11 cellular contexts compared by ENCODE assay signal in the genomic region with DNA sequence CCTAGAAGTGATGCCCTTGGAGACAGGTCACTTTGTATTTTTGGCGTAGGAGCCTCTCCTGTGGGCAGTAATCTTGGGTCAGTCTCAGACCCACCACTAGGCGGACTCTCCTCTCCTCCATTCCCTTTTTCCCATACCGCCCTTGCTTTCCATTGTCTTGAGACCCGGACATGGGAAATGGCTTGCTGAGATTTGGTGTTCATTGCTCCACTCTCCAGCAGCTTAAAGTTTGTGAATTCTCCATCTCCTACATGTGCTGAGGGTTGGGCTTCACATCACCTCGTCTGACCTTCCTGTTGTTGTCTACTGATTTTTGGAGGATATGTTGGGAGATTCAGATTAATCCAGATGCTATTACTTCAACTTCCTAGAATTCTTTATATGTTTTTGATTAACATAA.
DNase-seq lines count a peak whose midpoint lies in the region; ATAC-seq and TF ChIP-seq lines count a peak whose summit lies in the region.
"Had no signal": no experiment of that assay in that cellular context is flagged by ENCODE, and none has a peak within 500 bp of the region (broad histone marks: within the 10 kb centered on the region; RNA-seq: fewer than 3 reads in every experiment).

No MANE protein-coding gene starts in this region.

- no peaks in the 10 kb centered on the region for H3K9me3 Mint-ChIP-seq in glutamatergic neuron (ENCODE audit: unreplicated experiment)

- TF ChIP-seq CTCF in heart left ventricle (IDR thresholded peaks at IDR 0.05): peak; percentile 27 to 58 (median 38)
- peak; percentile 85 for TF ChIP-seq CTCF in glutamatergic neuron (IDR thresholded peaks at IDR 0.05; ENCODE audit: partially characterized antibody, unreplicated experiment)

- no peak for TF ChIP-seq POLR2A in heart left ventricle (IDR thresholded peaks at IDR 0.05)

- ATAC-seq in heart left ventricle (peak in 3 of 4 donors; percentile 36 to 88 (median 45)), Right ventricle myocardium inferior (no peak)

- H3K27me3 ChIP-seq in heart left ventricle: no peaks in the 10 kb centered on the region

- H3K4me1 Mint-ChIP-seq in glutamatergic neuron (ENCODE audit: low read depth, unreplicated experiment): no peaks in the 10 kb centered on the region

- WGBS in heart left ventricle, 4 donors: 34 to 56% (median 40%) methylated on average over 5 of the region's 5 CpGs

- H3K36me3 ChIP-seq in heart left ventricle: no peaks in the 10 kb centered on the region

- H3K4me1 ChIP-seq in heart left ventricle: peaks cover 0 to 41% (median 5%) of the 10 kb centered on the region in 12 donors

- intact Hi-C loops in heart left ventricle (cut with DNase I) (no loop called here), Right ventricle myocardium inferior (cut with DNase I) (no loop called here)

- H3K9me3 ChIP-seq in heart left ventricle: no peaks in the 10 kb centered on the region

- no peak overlapping the region for H3K4me3 Mint-ChIP-seq in glutamatergic neuron (ENCODE audit: unreplicated experiment)

- H3K27ac ChIP-seq in heart left ventricle: peak overlapping the region in 10 of 12 donors; percentile 5 to 91 (median 68)

- no peaks in the 10 kb centered on the region for H3K27me3 Mint-ChIP-seq in glutamatergic neuron (ENCODE audit: unreplicated experiment)

- H3K27ac Mint-ChIP-seq in glutamatergic neuron (ENCODE audit: unreplicated experiment): no peak overlapping the region

- DNase-seq in heart left ventricle (peak in 2 of 5 donors; percentile 28 to 49), Right ventricle myocardium inferior (ENCODE audit: missing footprints) (no peak), OCI-M1 (lab: John Stamatoyannopoulos, UW) (peak; percentile 35), glutamatergic neuron (peak; percentile 59), NCI-H2227 (lab: John Stamatoyannopoulos, UW; ENCODE audit: unreplicated experiment) (no peak), NCI-H2029 treated with DMSO at 0.1 percent for 48 hours (lab: John Stamatoyannopoulos, UW) (no peak), NCI-H1048 (lab: John Stamatoyannopoulos, UW) (no peak), CD1c-positive myeloid dendritic cell (ENCODE audit: extremely low spot score) (no peak)
- DNase-seq: islet precursor cell, NCI-H1105 treated with DMSO at 0.1 percent for 48 hours, T-helper 9 cell had no signal

- no peak overlapping the region for H3K4me3 ChIP-seq in heart left ventricle

- no peaks in the 10 kb centered on the region for H3K36me3 Mint-ChIP-seq in glutamatergic neuron (ENCODE audit: unreplicated experiment)

Comparison
In these comparisons a context has a peak if more than half of its experiments do, and no peak if none do; other contexts are left out.
1. DNase-seq: peak in OCI-M1 (single experiment) and glutamatergic neuron (single experiment); none in Right ventricle myocardium inferior (single experiment), NCI-H2227 (single experiment), NCI-H2029 treated with DMSO at 0.1 percent for 48 hours (single experiment), NCI-H1048 (single experiment) and CD1c-positive myeloid dendritic cell (single experiment).